In genomic region chr2:171226471-171226870, GRCh38 we compare ENCODE assay signal across 1 cellular context.
TF ChIP-seq lines count a peak whose summit lies in the region.

No MANE protein-coding gene starts in this region.

TF ChIP-seq in SK-N-SH, 30 proteins besides CTCF, POLR2A, EP300 and RAD21 (continued from another document):
- TF ChIP-seq TCF12 (IDR thresholded peaks at IDR 0.05) (no peak), SMC3 (IDR thresholded peaks at IDR 0.05; ENCODE audit: low read depth, low read length) (no peak), YY1 (IDR thresholded peaks at IDR 0.05; ENCODE audit: low read depth) (no peak)
